ENCODE assay signal across 21 cellular contexts in the genomic region with DNA sequence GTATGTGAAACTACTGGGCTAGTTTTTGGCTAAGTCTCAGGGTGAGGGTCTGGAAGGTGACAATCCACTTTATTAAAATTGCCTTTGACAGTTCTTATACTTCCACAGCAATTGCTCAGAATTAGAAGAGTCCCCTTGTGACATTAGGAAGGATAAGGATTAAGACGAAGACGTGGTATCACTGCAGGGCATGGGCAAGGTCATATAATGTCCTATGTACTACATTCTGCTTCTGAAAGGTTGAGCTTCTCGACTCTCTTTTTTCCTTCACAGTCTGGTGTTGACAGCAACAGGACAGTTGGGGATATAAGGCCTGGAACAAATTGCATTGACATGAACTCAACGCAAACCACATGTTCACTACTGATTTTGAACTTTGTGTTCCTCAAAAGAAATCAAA. TPM values are rescaled to one million over a fixed set of nuclear protein-coding genes. Genes with fewer than 3 reads are reported as not detected.
DNase-seq lines count a peak whose midpoint lies in the region; ATAC-seq and TF ChIP-seq lines count a peak whose summit lies in the region.
"Had no signal": no experiment of that assay in that cellular context is flagged by ENCODE, and none has a peak within 500 bp of the region (broad histone marks: within the 10 kb centered on the region; RNA-seq: fewer than 3 reads in every experiment).

No MANE protein-coding gene starts in this region.

- H4K20me1 ChIP-seq in neural progenitor cell (ENCODE audit: low read depth), result no peaks in the 10 kb centered on the region
- H4K20me1 ChIP-seq: BLaER1 treated with 17β-estradiol and CSF1 and Interleukin-3, amounts not matched to agents 10 nM and 100 nM had no signal

- H3K4me2 ChIP-seq in neural progenitor cell, result peak overlapping the region; percentile 71
- H3K4me2 ChIP-seq: A549; BLaER1 treated with 17β-estradiol and CSF1 and Interleukin-3, amounts not matched to agents 10 nM and 100 nM had no signal

- no peaks in the 10 kb centered on the region for H3K9me3 Mint-ChIP-seq in neural progenitor cell
- H3K9me3 Mint-ChIP-seq: CD4-positive, alpha-beta T cell; CD8-positive, alpha-beta memory T cell; HFFc6 had no signal

- no peak overlapping the region for H3K27ac Mint-ChIP-seq in neural progenitor cell
- H3K27ac Mint-ChIP-seq: CD14-positive monocyte; CD4-positive, alpha-beta T cell; CD8-positive, alpha-beta memory T cell; HFFc6 had no signal

- H3K27ac ChIP-seq in WERI-Rb-1 (no peak overlapping the region; the same call in 1 of the 2 replicates), neural progenitor cell (no peak overlapping the region)
- H3K27ac ChIP-seq: A549; BLaER1 treated with 17β-estradiol and CSF1 and Interleukin-3, amounts not matched to agents 10 nM and 100 nM had no signal

- no peak overlapping the region for H2AFZ ChIP-seq in neural progenitor cell (replicated peaks)

- no peak overlapping the region for H3K4me3 Mint-ChIP-seq in neural progenitor cell
- H3K4me3 Mint-ChIP-seq: CD14-positive monocyte; CD4-positive, alpha-beta T cell; CD8-positive, alpha-beta memory T cell; HFFc6 had no signal

- no peak for TF ChIP-seq CTCF in WERI-Rb-1 (IDR thresholded peaks at IDR 0.05; ENCODE audit: low read depth, low read length)
- no peak for TF ChIP-seq CTCF in neural progenitor cell (IDR thresholded peaks at IDR 0.05)

- H3K9ac ChIP-seq in neural progenitor cell, result no peak overlapping the region
- H3K9ac ChIP-seq: BLaER1 treated with 17β-estradiol and CSF1 and Interleukin-3, amounts not matched to agents 10 nM and 100 nM had no signal

- H3K4me1 ChIP-seq in neural progenitor cell, result peaks cover 32% of the 10 kb centered on the region
- H3K4me1 ChIP-seq: A549; BE2C; BLaER1 treated with 17β-estradiol and CSF1 and Interleukin-3, amounts not matched to agents 10 nM and 100 nM; HAP-1 had no signal

- no peaks in the 10 kb centered on the region for H3K79me2 ChIP-seq in neural progenitor cell (ENCODE audit: low read depth)

- ATAC-seq in left ventricle myocardium superior (peak; percentile 45), Right ventricle myocardium inferior (no peak)
- ATAC-seq: A549 had no signal

- H3K27me3 ChIP-seq in WERI-Rb-1 (ENCODE audit: insufficient read depth, low read depth, severe bottlenecking), result no peaks in the 10 kb centered on the region
- no peaks in the 10 kb centered on the region for H3K27me3 ChIP-seq in neural progenitor cell
- H3K27me3 ChIP-seq: BE2C; BLaER1 treated with 17β-estradiol and CSF1 and Interleukin-3, amounts not matched to agents 10 nM and 100 nM had no signal

- no peaks in the 10 kb centered on the region for H3K36me3 Mint-ChIP-seq in neural progenitor cell
- H3K36me3 Mint-ChIP-seq: CD14-positive monocyte; CD8-positive, alpha-beta memory T cell had no signal

- no peak overlapping the region for H3K4me3 ChIP-seq in WERI-Rb-1 (ENCODE audit: low read depth, low read length)
- no peak overlapping the region for H3K4me3 ChIP-seq in neural progenitor cell
- H3K4me3 ChIP-seq: A549; BLaER1 treated with 17β-estradiol and CSF1 and Interleukin-3, amounts not matched to agents 10 nM and 100 nM; HAP-1 had no signal

- no peaks in the 10 kb centered on the region for H3K27me3 Mint-ChIP-seq in neural progenitor cell (ENCODE audit: insufficient read depth, low read depth)

- intact Hi-C loops in left ventricle myocardium superior (cut with micrococcal nuclease), result no loop called here
- intact Hi-C loops in Right ventricle myocardium inferior (cut with DNase I), result no loop called here

- no peaks in the 10 kb centered on the region for H3F3A ChIP-seq in neural progenitor cell (ENCODE audit: low read depth)

- no peak for DNase-seq in left ventricle myocardium superior
- DNase-seq in Right ventricle myocardium inferior (ENCODE audit: missing footprints), result no peak
- DNase-seq in WERI-Rb-1, result peak; percentile 60
- DNase-seq in neural progenitor cell (ENCODE audit: low spot score), result no peak
- DNase-seq in activated naive CD4-positive, alpha-beta T cell (lab: John Stamatoyannopoulos, UW), result no peak
- no peak for DNase-seq in NCI-H146 treated with DMSO at 0.1 percent for 48 hours (lab: John Stamatoyannopoulos, UW; ENCODE audit: unreplicated experiment)
- DNase-seq: 8988T; ACHN; AML-193; BE2C; CD4-positive, alpha-beta T cell; CD8-positive, alpha-beta memory T cell; DMS53; DMS79 treated with DMSO at 0.1 percent for 48 hours; GF-D8; GOT3; HFFc6 had no signal

- peaks cover 17% of the 10 kb centered on the region for H3K4me1 Mint-ChIP-seq in neural progenitor cell
- H3K4me1 Mint-ChIP-seq: CD14-positive monocyte; CD8-positive, alpha-beta memory T cell had no signal

- H3K9me3 ChIP-seq in WERI-Rb-1 (ENCODE audit: severe bottlenecking) (no peaks in the 10 kb centered on the region), neural progenitor cell (ENCODE audit: low read depth) (no peaks in the 10 kb centered on the region)
- H3K9me3 ChIP-seq: A549; BE2C; BLaER1 treated with 17β-estradiol and CSF1 and Interleukin-3, amounts not matched to agents 10 nM and 100 nM; HAP-1 had no signal

- H3K36me3 ChIP-seq in WERI-Rb-1 (no peaks in the 10 kb centered on the region), neural progenitor cell (no peaks in the 10 kb centered on the region)
- H3K36me3 ChIP-seq: BE2C; BLaER1 treated with 17β-estradiol and CSF1 and Interleukin-3, amounts not matched to agents 10 nM and 100 nM; HAP-1 had no signal

RNA-seq across cellular contexts. Expression of a gene that starts 40.9 kb away (rescaled TPM):
- 7.6 TPM for total RNA-seq in left ventricle myocardium superior
- total RNA-seq in Right ventricle myocardium inferior, result 7.4 TPM
- 36.2 and 51.7 TPM in 2 replicates for total RNA-seq in neural progenitor cell (ENCODE audit: low replicate concordance)
